In the genomic region with DNA sequence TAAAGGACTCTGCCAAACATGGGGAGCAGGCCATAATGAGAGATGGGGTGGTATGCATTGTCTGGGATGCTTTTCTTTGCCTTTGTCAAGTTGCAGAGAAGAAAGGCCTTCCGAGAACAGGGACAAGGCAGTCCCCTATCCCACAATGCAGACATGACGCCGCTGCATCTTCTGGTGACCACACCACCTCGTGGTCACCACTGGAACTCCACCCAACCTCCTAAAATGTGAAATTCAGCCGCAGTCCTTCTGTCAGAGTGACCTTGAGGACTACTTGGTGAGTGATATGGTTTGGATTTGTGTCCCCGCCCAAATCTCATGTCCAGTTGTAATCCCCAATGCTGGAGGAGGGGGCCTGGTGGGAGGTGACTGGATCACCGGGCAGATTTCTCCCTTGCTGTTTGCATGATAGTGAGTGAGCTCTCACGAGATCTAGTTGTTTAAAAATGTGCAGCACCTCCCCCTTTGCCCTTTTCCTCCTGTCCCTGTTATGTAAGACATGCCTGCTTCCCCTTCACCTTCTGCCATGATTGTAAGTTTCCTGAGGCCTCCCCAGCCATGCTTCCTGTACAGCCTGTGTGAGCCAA, we compare ENCODE assay signal across 8 cellular contexts. TPM values are rescaled to one million over a fixed set of nuclear protein-coding genes. Genes with fewer than 3 reads are reported as not detected.
DNase-seq lines count a peak whose midpoint lies in the region; ATAC-seq and TF ChIP-seq lines count a peak whose summit lies in the region.

No MANE protein-coding gene starts in this region.

- no peaks in the 10 kb centered on the region for H3K27me3 ChIP-seq in lung (ENCODE audit: control insufficient read depth, insufficient read depth)

- H3K36me3 ChIP-seq in lung (ENCODE audit: control insufficient read depth in 2 of 2, insufficient read depth in 2 of 2, low read length in 2 of 2), result no peaks in the 10 kb centered on the region

- H3K27ac ChIP-seq in lung (ENCODE audit: low read depth in 1 of 2, low read length in 1 of 2), result no peak overlapping the region

- peaks cover 12% of the 10 kb centered on the region for H3K4me1 Mint-ChIP-seq in stimulated activated naive CD8-positive, alpha-beta T cell treated with anti-CD3 and anti-CD28 coated beads, Interleukin-15, amount 100 ng/mL, for 72 hours

- H3K4me3 Mint-ChIP-seq in stimulated activated naive CD8-positive, alpha-beta T cell treated with anti-CD3 and anti-CD28 coated beads, Interleukin-15, amount 100 ng/mL, for 72 hours, result no peak overlapping the region

- peak; percentile 50 for DNase-seq in Caki2 (ENCODE audit: low read depth)
- peak; percentile 60 for DNase-seq in GM20000 (ENCODE audit: low spot score)
- DNase-seq in M059J (ENCODE audit: low read depth), result peak; percentile 48
- peak; percentile 76 for DNase-seq in dermis blood vessel endothelial cell
- peak; percentile 44 for DNase-seq in lung (ENCODE audit: low spot score)
- peak; percentile 25 to 38 for DNase-seq in stimulated activated naive CD8-positive, alpha-beta T cell treated with anti-CD3 and anti-CD28 coated beads, Interleukin-15, amount 100 ng/mL, for 72 hours

- peaks cover 0 to 3% of the 10 kb centered on the region in 2 donors for H3K9me3 Mint-ChIP-seq in stimulated activated naive CD8-positive, alpha-beta T cell treated with anti-CD3 and anti-CD28 coated beads, Interleukin-15, amount 100 ng/mL, for 72 hours

- H3K4me1 ChIP-seq in lung (ENCODE audit: control insufficient read depth in 2 of 2, insufficient read depth in 2 of 2, low read length in 2 of 2), result peaks cover 0 to 9% of the 10 kb centered on the region in 2 donors

- H3K9me3 ChIP-seq in lung (ENCODE audit: control insufficient read depth in 2 of 2, insufficient read depth in 1 of 2, low read length in 1 of 2), result peaks cover 0 to 4% of the 10 kb centered on the region in 2 donors

- 19 to 34% methylated on average over 8 of the region's 8 CpGs for WGBS in lung, 2 donors

- H3K4me3 ChIP-seq in WI38 (ENCODE audit: low read depth, low read length) (no peak overlapping the region), lung (no peak overlapping the region)

- in situ Hi-C loops in Caki2 (cut with HindIII; ENCODE audit: low pct_unique_long_range_greater_than_20kb, low sequenced_read_pairs), result no loop called here

- peak; percentile 70 for TF ChIP-seq CTCF in GM20000 (IDR thresholded peaks at IDR 0.05; ENCODE audit: extremely low read depth, missing control alignments)
- peak; percentile 91 for TF ChIP-seq CTCF in WI38 (IDR thresholded peaks at IDR 0.05; ENCODE audit: low read depth, low read length)
- peak; percentile 59 for TF ChIP-seq CTCF in lung (IDR thresholded peaks at IDR 0.05; ENCODE audit: control extremely low read depth, extremely low read depth)

- H3K27ac Mint-ChIP-seq in stimulated activated naive CD8-positive, alpha-beta T cell treated with anti-CD3 and anti-CD28 coated beads, Interleukin-15, amount 100 ng/mL, for 72 hours, result no peak overlapping the region

- peak; percentile 66 for ATAC-seq in lung (ENCODE audit: insufficient read depth, low FRiP score)
- ATAC-seq in stimulated activated naive CD8-positive, alpha-beta T cell treated with anti-CD3 and anti-CD28 coated beads, Interleukin-15, amount 100 ng/mL, for 72 hours, result peak; percentile 56
- no peak for ATAC-seq in GM21786 (IDR thresholded peaks at IDR 0.05; ENCODE audit: unreplicated experiment)

- H3K27me3 Mint-ChIP-seq in stimulated activated naive CD8-positive, alpha-beta T cell treated with anti-CD3 and anti-CD28 coated beads, Interleukin-15, amount 100 ng/mL, for 72 hours, result peaks cover 19% of the 10 kb centered on the region

RNA-seq across cellular contexts. Expression of a gene that starts 15.2 kb away (rescaled TPM):
- 0.91 and 1.2 TPM in 2 replicates for total RNA-seq in Caki2 (2014; rRNA removed; shearing (Covaris generic); ENCODE audit: low replicate concordance)
- not detected in 2 replicates for total RNA-seq in M059J (2014; rRNA removed; shearing (Covaris generic))
- total RNA-seq in dermis blood vessel endothelial cell (under 0.01 and 0.28 TPM in 2 replicates), lung (10 to 100 TPM; 11.3 to 26.7 TPM)
- polyA plus RNA-seq in lung, result 1 to 10 TPM; 1.8 to 2.7 TPM

RNA-seq across cellular contexts. Expression of a gene that starts 16.7 kb away (rescaled TPM):
- 93.7 and 102 TPM in 2 replicates for total RNA-seq in Caki2 (2014; rRNA removed; shearing (Covaris generic); ENCODE audit: low replicate concordance)
- total RNA-seq in M059J (2014; rRNA removed; shearing (Covaris generic)), result 114 and 149 TPM in 2 replicates
- total RNA-seq in dermis blood vessel endothelial cell (81.3 and 104 TPM in 2 replicates), lung (100 to 1,000 TPM in 1 of 2 donors, 10 to 100 TPM in 1; 33.9 to 142 TPM)
- polyA plus RNA-seq in lung, result 10 to 100 TPM in 1 of 2 donors, 1 to 10 TPM in 1; 9.1 to 14.6 TPM
